ENCODE assay signal across 23 cellular contexts in genomic region chr5:2126512-2126911, GRCh38.
"Had no signal": no experiment of that assay in that cellular context is flagged by ENCODE, and none has a peak within 500 bp of the region (broad histone marks: within the 10 kb centered on the region; RNA-seq: fewer than 3 reads in every experiment).

No MANE protein-coding gene starts in this region.

- H3K9me3 ChIP-seq: colonic mucosa, esophagus squamous epithelium, gastrocnemius medialis, lower lobe of right lung had no signal

- H3K27ac ChIP-seq: colonic mucosa, epithelial cell of prostate, esophagus squamous epithelium, gastrocnemius medialis, heart right ventricle, left lung, lower lobe of right lung had no signal

- DNase-seq: colonic mucosa; cortex of kidney; effector CD8-positive, alpha-beta T cell; effector memory CD8-positive, alpha-beta T cell; endodermal cell; erythroblast; esophagus squamous epithelium; foreskin fibroblast; foreskin melanocyte; gastrocnemius medialis; glutamatergic neuron; heart right ventricle; hippocampal formation; islet precursor cell; kidney; kidney glomerular epithelial cell; left lung; left ventricle myocardium superior; lower lobe of right lung; mesenchymal stem cell; midbrain had no signal

- ATAC-seq: effector memory CD8-positive, alpha-beta T cell; esophagus mucosa; gastrocnemius medialis; heart right ventricle; left lung; left ventricle myocardium superior; lower lobe of right lung had no signal

- H3K4me1 ChIP-seq: colonic mucosa, esophagus squamous epithelium, gastrocnemius medialis, heart right ventricle, left lung, lower lobe of right lung had no signal

- H3K36me3 ChIP-seq: colonic mucosa, esophagus squamous epithelium, gastrocnemius medialis, heart right ventricle, left lung, lower lobe of right lung had no signal

- H3K4me3 ChIP-seq: colonic mucosa, esophagus squamous epithelium, gastrocnemius medialis, heart right ventricle, left lung, lower lobe of right lung had no signal

- H3K27me3 ChIP-seq: colonic mucosa had no signal
